8 cellular contexts compared by ENCODE assay signal in the genomic region with DNA sequence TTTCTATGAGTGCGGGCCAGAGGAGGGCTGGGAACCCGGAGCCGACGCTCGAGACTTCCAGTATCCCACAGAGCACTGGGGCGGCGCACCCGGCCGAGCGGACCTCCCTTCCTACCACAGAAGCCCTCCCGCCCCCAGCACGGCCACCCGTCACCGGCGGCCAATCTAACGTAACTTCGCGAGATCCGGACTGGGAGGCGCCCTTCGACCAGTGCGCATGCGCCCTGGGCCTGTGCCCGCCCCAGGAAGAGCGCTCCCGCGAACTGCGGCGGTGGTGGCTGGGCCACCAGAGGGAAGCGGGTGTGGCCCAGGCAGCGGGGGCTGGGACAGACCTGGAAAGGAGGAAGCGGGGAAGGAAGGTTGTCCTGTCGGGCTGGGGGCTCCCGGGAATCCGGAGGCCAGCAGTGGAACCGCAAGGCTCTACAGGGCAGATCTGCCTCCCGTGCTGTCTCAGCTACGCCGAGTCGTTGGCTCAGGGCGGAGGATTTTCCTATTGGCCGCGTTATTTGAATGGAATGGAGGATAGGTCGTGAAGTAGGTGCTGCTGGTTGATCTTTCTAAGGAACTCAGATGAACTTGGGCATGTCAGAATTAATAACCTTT. TPM values are rescaled to one million over a fixed set of nuclear protein-coding genes. Genes with fewer than 3 reads are reported as not detected.
DNase-seq lines count a peak whose midpoint lies in the region; ATAC-seq and TF ChIP-seq lines count a peak whose summit lies in the region.

TSS of gene PPP1R12A (minus strand) at position 77 of the 603 bp plus-strand sequence. CDS start 166 bp downstream, outside the sequence.

- ATAC-seq in GM18498 (IDR thresholded peaks at IDR 0.05; ENCODE audit: unreplicated experiment): peak; percentile 91
- peak; percentile 85 for ATAC-seq in HG02938 (IDR thresholded peaks at IDR 0.05; ENCODE audit: unreplicated experiment)

- TF ChIP-seq POLR2A in uterus (IDR thresholded peaks at IDR 0.05): peak; percentile 98 to 99

- peak; percentile 93 to 98 for DNase-seq in NCI-H187 (lab: John Stamatoyannopoulos, UW)
- DNase-seq in T-helper 2 cell: peak; percentile 90 to 96 (median 91)
- DNase-seq in anterior cingulate cortex (lab: John Stamatoyannopoulos, UW): peak; percentile 75 to 98 (median 94)
- peak; percentile 97 for DNase-seq in right atrium auricular region (ENCODE audit: low spot score)
- peak; percentile 93 for DNase-seq in pulmonary artery endothelial cell (ENCODE audit: low read depth, low spot score)
- DNase-seq in uterus: peak; percentile 97

- intact Hi-C loops in uterus (cut with DNase I; ENCODE audit: low total_unique reads): no loop called here

- H3K4me1 ChIP-seq in right atrium auricular region: peaks cover 0 to 34% of the 10 kb centered on the region in 2 donors
- H3K4me1 ChIP-seq in uterus: no peaks in the 10 kb centered on the region

- TF ChIP-seq CTCF in right atrium auricular region (IDR thresholded peaks at IDR 0.05) (no peak), uterus (IDR thresholded peaks at IDR 0.05) (peak in 3 of 4 experiments; percentile 13 to 48 (median 38))

- H3K36me3 ChIP-seq in right atrium auricular region (no peaks in the 10 kb centered on the region), uterus (no peaks in the 10 kb centered on the region)

- H3K4me3 ChIP-seq in right atrium auricular region (peak within 1 kb of the TSS; percentile 96 to 98), uterus (peak within 1 kb of the TSS; percentile 70 to 94)

- H3K27me3 ChIP-seq in right atrium auricular region (no peaks in the 10 kb centered on the region), uterus (no peaks in the 10 kb centered on the region)

- H3K9me3 ChIP-seq in right atrium auricular region (no peaks in the 10 kb centered on the region), uterus (no peaks in the 10 kb centered on the region)

- peak within 1 kb of the TSS; percentile 98 to 99 for H3K27ac ChIP-seq in right atrium auricular region
- H3K27ac ChIP-seq in uterus: peak within 1 kb of the TSS; percentile 97 to 99

RNA-seq across cellular contexts. Expression of gene PPP1R12A, which starts in this region (rescaled TPM):
- total RNA-seq in right atrium auricular region (10 to 100 TPM; 64.3 to 70.7 TPM), pulmonary artery endothelial cell (78.7 and 94.0 TPM in 2 replicates), uterus (100 to 1,000 TPM; 181 to 286 (median 243) TPM)

Comparison
In these comparisons a context has a peak if more than half of its experiments do, and no peak if none do; other contexts are left out.
1. Peak in every context shown above with its lines: DNase-seq, ATAC-seq, H3K4me3 ChIP-seq and H3K27ac ChIP-seq.
2. CTCF ChIP-seq: peak in uterus (3 of 4); none in right atrium auricular region (0 of 2).